8 cellular contexts compared by ENCODE assay signal in genomic region chr2:31333527-31334183, GRCh38.
DNase-seq lines count a peak whose midpoint lies in the region; ATAC-seq and TF ChIP-seq lines count a peak whose summit lies in the region.

No MANE protein-coding gene starts in this region.

- no peak overlapping the region for H3K4me3 Mint-ChIP-seq in type B pancreatic cell

- H4K8ac ChIP-seq in trophoblast cell (ENCODE audit: low read depth, low read length), result no peak overlapping the region

- peak; percentile 91 for ATAC-seq in GM21723 (IDR thresholded peaks at IDR 0.05; ENCODE audit: unreplicated experiment)

- no peaks in the 10 kb centered on the region for H3K9me3 Mint-ChIP-seq in type B pancreatic cell

- no CpG with 5 or more reads among the region's 8 CpGs for WGBS in trophoblast cell (ENCODE audit: extremely low coverage, insufficient coverage, insufficient read length)

- peaks cover 8% of the 10 kb centered on the region for H3K4me1 Mint-ChIP-seq in type B pancreatic cell (ENCODE audit: unreplicated experiment)

- H3K9me3 ChIP-seq in trophoblast cell (ENCODE audit: insufficient read depth, low read depth, low read length), result no peaks in the 10 kb centered on the region

- H3K27ac Mint-ChIP-seq in type B pancreatic cell, result peak overlapping the region; percentile 6

- H2AFZ ChIP-seq in trophoblast cell (ENCODE audit: insufficient read depth, low read length, poor library complexity), result no peak overlapping the region

- no peaks in the 10 kb centered on the region for H3K36me3 Mint-ChIP-seq in type B pancreatic cell

- no peak overlapping the region for H3K23ac ChIP-seq in trophoblast cell (ENCODE audit: low read length)

- peak overlapping the region; percentile 5 for H2BK120ac ChIP-seq in trophoblast cell (ENCODE audit: insufficient read depth, low read length, poor library complexity)

- H3K4me2 ChIP-seq in trophoblast cell (ENCODE audit: low read length), result no peak overlapping the region

- H3K79me2 ChIP-seq in trophoblast cell (ENCODE audit: control insufficient read depth, insufficient read depth, low read length, poor library complexity), result no peaks in the 10 kb centered on the region

- H4K12ac ChIP-seq in trophoblast cell (ENCODE audit: low read depth, low read length), result no peak overlapping the region

- no peak overlapping the region for H3K27ac ChIP-seq in trophoblast cell (ENCODE audit: low read depth, low read length)

- no peak overlapping the region for H2BK5ac ChIP-seq in trophoblast cell (ENCODE audit: low read depth, low read length, poor library complexity)

- no peak overlapping the region for H3K4me3 ChIP-seq in trophoblast cell (ENCODE audit: low read depth, low read length)

- no peak overlapping the region for H4K91ac ChIP-seq in trophoblast cell (ENCODE audit: low read depth, low read length)

- H2BK12ac ChIP-seq in trophoblast cell (ENCODE audit: low read length), result no peak overlapping the region

- peaks cover 28% of the 10 kb centered on the region for H3K27me3 Mint-ChIP-seq in type B pancreatic cell

- no peak overlapping the region for H3K18ac ChIP-seq in trophoblast cell (ENCODE audit: low read length)

- no peak overlapping the region for H2AK5ac ChIP-seq in trophoblast cell (ENCODE audit: low read length)

- TF ChIP-seq CTCF in LNCAP (IDR thresholded peaks at IDR 0.05), result peak; percentile 86
- peak; percentile 96 for TF ChIP-seq CTCF in type B pancreatic cell (conservative IDR thresholded peaks at IDR 0.05)

- no peak overlapping the region for H3K9ac ChIP-seq in trophoblast cell (ENCODE audit: low read length)

- H3K4me1 ChIP-seq in trophoblast cell (ENCODE audit: control insufficient read depth in 1 of 2, insufficient read depth in 2 of 2, low read length in 2 of 2), result peaks cover 9 to 14% of the 10 kb centered on the region in 2 experiments

- H3K27me3 ChIP-seq in trophoblast cell (ENCODE audit: insufficient read depth, low read length), result no peaks in the 10 kb centered on the region

- no peaks in the 10 kb centered on the region for H3K36me3 ChIP-seq in trophoblast cell (ENCODE audit: control insufficient read depth in 1 of 2, insufficient read depth in 2 of 2, low read length in 2 of 2)

- DNase-seq in DMS79 (lab: John Stamatoyannopoulos, UW) (peak; percentile 17), SHP77 (lab: John Stamatoyannopoulos, UW) (peak; percentile 50 to 60), germinal center (ENCODE audit: low spot score) (peak; percentile 80), trophoblast cell (peak; percentile 81 to 96), type B pancreatic cell (ENCODE audit: extremely low spot score, unreplicated experiment) (peak; percentile 84)
- DNase-seq in activated effector memory CD4-positive, alpha-beta T cell treated with anti-CD3 and anti-CD28 coated beads, Interleukin-2, amount 50 U/mL, for 16 hours, result peak; percentile 91

- H3K4ac ChIP-seq in trophoblast cell (ENCODE audit: low read depth, low read length), result no peak overlapping the region

- peaks cover 5% of the 10 kb centered on the region for H3K79me1 ChIP-seq in trophoblast cell (ENCODE audit: low read length)

- H3K14ac ChIP-seq in trophoblast cell (ENCODE audit: low read length), result no peak overlapping the region

Comparison
In these comparisons a context has a peak if more than half of its experiments do, and no peak if none do; other contexts are left out.
1. DNase-seq: peak in every context shown above with its lines; median percentile 91 in activated effector memory CD4-positive, alpha-beta T cell treated with anti-CD3 and anti-CD28 coated beads, Interleukin-2, amount 50 U/mL, for 16 hours; 88 in trophoblast cell; 84 in type B pancreatic cell; 80 in germinal center; 55 in SHP77; 17 in DMS79.